ENCODE assay signal across 24 cellular contexts in the genomic region with DNA sequence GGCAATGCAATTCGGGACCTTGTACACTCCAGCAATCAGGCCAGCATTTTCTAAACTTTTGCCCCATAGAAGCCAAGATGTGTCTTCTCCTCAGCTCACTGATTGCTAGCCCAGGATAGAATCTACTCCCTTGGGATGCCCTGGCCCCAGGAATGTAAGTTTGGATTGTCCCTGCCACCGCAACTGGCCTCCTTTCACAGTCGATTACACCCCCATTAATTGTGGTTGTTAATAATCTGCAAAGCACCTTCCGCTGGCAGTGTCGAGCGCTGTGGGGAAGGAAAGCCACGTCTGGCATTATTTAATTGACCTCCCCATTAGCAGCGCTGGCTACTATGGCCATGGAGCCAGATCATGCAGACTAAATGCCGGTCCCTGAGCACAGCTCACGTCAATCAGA.
DNase-seq lines count a peak whose midpoint lies in the region; ATAC-seq, FAIRE-seq and TF ChIP-seq lines count a peak whose summit lies in the region.
"Had no signal": no experiment of that assay in that cellular context is flagged by ENCODE, and none has a peak within 500 bp of the region (broad histone marks: within the 10 kb centered on the region; RNA-seq: fewer than 3 reads in every experiment).

No MANE protein-coding gene starts in this region.

- H3K9me2 ChIP-seq in neural cell (ENCODE audit: insufficient read depth, low read length) = no peaks in the 10 kb centered on the region

- POLR2A ChIA-PET in HepG2 (lab: Yijun Ruan, JAX) = no interaction called here

- no peak for FAIRE-seq in HepG2 (lab: Jason Lieb, UNC)
- FAIRE-seq: A549, GM19239, H1 had no signal

- CTCF ChIA-PET in HepG2 (lab: Yijun Ruan, JAX; ENCODE audit: low intra/inter-chr PET ratio, low total read pairs) = no interaction called here

- in situ Hi-C loops in HepG2 (cut with HindIII; ENCODE audit: extremely low pct_ligation_motif_present, low pct_unique_long_range_greater_than_20kb) = no loop called here

- TF ChIP-seq EP300 in neural cell (conservative IDR thresholded peaks at IDR 0.05; ENCODE audit: poor library complexity, severe bottlenecking) (no peak), HepG2 (IDR thresholded peaks at IDR 0.05; ENCODE audit: low read depth in 2 of 2, low read length in 2 of 2) (no peak), HepG2 (CRISPR knock-in tag; IDR thresholded peaks at IDR 0.05; ENCODE audit: borderline replicate concordance) (no peak), gastroesophageal sphincter (IDR thresholded peaks at IDR 0.05) (no peak)

- peak; percentile 85 for DNase-seq in astrocyte of the hippocampus (ENCODE audit: low read depth, low spot score)
- DNase-seq in kidney glomerular epithelial cell (lab: John Stamatoyannopoulos, UW) = peak; percentile 10
- no peak for DNase-seq in HepG2 (ENCODE audit: low spot score)
- DNase-seq in NCI-H146 treated with DMSO at 0.1 percent for 48 hours (lab: John Stamatoyannopoulos, UW; ENCODE audit: unreplicated experiment) = no peak
- DNase-seq in HPDE6-E6E7 (ENCODE audit: extremely low spot score) = no peak
- DNase-seq: 8988T; ACHN; AML-193; BE2C; Calu3; CD4-positive, alpha-beta T cell; COR-L47; DMS53; DMS79 treated with DMSO at 0.1 percent for 48 hours; GF-D8; GM23248; H7; HCEC 1CT had no signal

- H3K36me3 ChIP-seq in neural cell (ENCODE audit: insufficient read depth, low read length) = no peaks in the 10 kb centered on the region
- no peaks in the 10 kb centered on the region for H3K36me3 ChIP-seq in HepG2 (replicated peaks in 1 of 2; ENCODE audit: control insufficient read depth in 1 of 2, insufficient read depth in 2 of 2, low read length in 2 of 2)
- no peaks in the 10 kb centered on the region for H3K36me3 ChIP-seq in gastroesophageal sphincter
- H3K36me3 ChIP-seq: BE2C; BLaER1 treated with 17β-estradiol and CSF1 and Interleukin-3, amounts not matched to agents 10 nM and 100 nM had no signal

- H3K4me2 ChIP-seq in neural cell (ENCODE audit: low read length) = no peak overlapping the region
- H3K4me2 ChIP-seq in HepG2 (ENCODE audit: low read depth, low read length) = no peak overlapping the region
- H3K4me2 ChIP-seq: A549; BLaER1 treated with 17β-estradiol and CSF1 and Interleukin-3, amounts not matched to agents 10 nM and 100 nM had no signal

- TF ChIP-seq CTCF in neural cell (IDR thresholded peaks at IDR 0.05; ENCODE audit: poor library complexity, severe bottlenecking) (no peak), HepG2 (CRISPR knock-in tag; IDR thresholded peaks at IDR 0.05) (no peak), gastroesophageal sphincter (IDR thresholded peaks at IDR 0.05) (no peak)

- no peak overlapping the region for H2AFZ ChIP-seq in neural cell (ENCODE audit: low read depth, low read length)
- H2AFZ ChIP-seq in HepG2 (ENCODE audit: low read length) = no peak overlapping the region
- H2AFZ ChIP-seq: GM23248 had no signal

- H3K79me2 ChIP-seq in neural cell (replicated peaks; ENCODE audit: insufficient read depth, low read length) = no peaks in the 10 kb centered on the region
- H3K79me2 ChIP-seq in HepG2 (ENCODE audit: insufficient read depth, low read length) = no peaks in the 10 kb centered on the region

- no peaks in the 10 kb centered on the region for H3F3A ChIP-seq in neural cell (ENCODE audit: insufficient read depth, low read length, poor library complexity, severe bottlenecking)

- WGBS in HepG2 (ENCODE audit: low lambda C conversion rate) = 12% methylated on average over 10 of the region's 10 CpGs
- WGBS in gastroesophageal sphincter (ENCODE audit: low coverage in 1 of 2), 2 donors = 82 to 85% methylated on average over 6 to 9 of the region's 10 CpGs

- H3K9me3 ChIP-seq in neural cell (ENCODE audit: low read length) (no peaks in the 10 kb centered on the region), HepG2 (ENCODE audit: low read length) (peaks cover 23% of the 10 kb centered on the region), gastroesophageal sphincter (no peaks in the 10 kb centered on the region)
- H3K9me3 ChIP-seq: A549; BE2C; BLaER1 treated with 17β-estradiol and CSF1 and Interleukin-3, amounts not matched to agents 10 nM and 100 nM had no signal

- H3K27me3 ChIP-seq in neural cell (ENCODE audit: insufficient read depth, low read depth, low read length) (no peaks in the 10 kb centered on the region), HepG2 (ENCODE audit: control insufficient read depth in 1 of 2, insufficient read depth in 2 of 2, low read length in 2 of 2) (no peaks in the 10 kb centered on the region), gastroesophageal sphincter (peaks cover 13% of the 10 kb centered on the region)
- H3K27me3 ChIP-seq: BE2C; BLaER1 treated with 17β-estradiol and CSF1 and Interleukin-3, amounts not matched to agents 10 nM and 100 nM had no signal

- intact Hi-C loops in HepG2 (cut with micrococcal nuclease; ENCODE audit: unreplicated experiment) = no loop called here

- no peak for TF ChIP-seq RAD21 in neural cell (conservative IDR thresholded peaks at IDR 0.05)
- TF ChIP-seq RAD21 in HepG2 (CRISPR knock-in tag; IDR thresholded peaks at IDR 0.05) = no peak

- no peak overlapping the region for H3K9ac ChIP-seq in neural cell (ENCODE audit: low read length)
- no peak overlapping the region for H3K9ac ChIP-seq in HepG2 (ENCODE audit: insufficient read depth, low read depth, low read length)
- H3K9ac ChIP-seq: BLaER1 treated with 17β-estradiol and CSF1 and Interleukin-3, amounts not matched to agents 10 nM and 100 nM; GM23248 had no signal

- peak overlapping the region; percentile 65 for H3K27ac ChIP-seq in neural cell (ENCODE audit: low read length)
- no peak overlapping the region for H3K27ac ChIP-seq in HepG2 (ENCODE audit: extremely low read length, insufficient read depth, low read length)
- H3K27ac ChIP-seq in gastroesophageal sphincter = no peak overlapping the region
- H3K27ac ChIP-seq: A549; BLaER1 treated with 17β-estradiol and CSF1 and Interleukin-3, amounts not matched to agents 10 nM and 100 nM; GM23248 had no signal

- no peaks in the 10 kb centered on the region for H4K20me1 ChIP-seq in neural cell (ENCODE audit: insufficient read depth)
- no peaks in the 10 kb centered on the region for H4K20me1 ChIP-seq in HepG2 (ENCODE audit: insufficient read depth, low read length)
- H4K20me1 ChIP-seq: BLaER1 treated with 17β-estradiol and CSF1 and Interleukin-3, amounts not matched to agents 10 nM and 100 nM had no signal

- BruUV-seq in HepG2 (replicated peaks; lab: Mats Ljungman, UMichigan) = no TSS peak

- TF ChIP-seq POLR2A in HepG2 (IDR thresholded peaks at IDR 0.05; ENCODE audit: insufficient read depth in 1 of 2, low read depth in 2 of 2, low read length in 2 of 2) (no peak), gastroesophageal sphincter (IDR thresholded peaks at IDR 0.05) (no peak)

- H3K4me3 ChIP-seq in neural cell (ENCODE audit: low read length) = no peak overlapping the region
- H3K4me3 ChIP-seq in HepG2 (replicated peaks in 1 of 3; ENCODE audit: insufficient read depth in 1 of 3, low read depth in 2 of 3, low read length in 3 of 3) = no peak overlapping the region
- H3K4me3 ChIP-seq in gastroesophageal sphincter = no peak overlapping the region
- H3K4me3 ChIP-seq: A549; BLaER1 treated with 17β-estradiol and CSF1 and Interleukin-3, amounts not matched to agents 10 nM and 100 nM; GM23248 had no signal

- ATAC-seq in HepG2 (no peak), gastroesophageal sphincter (no peak)
- ATAC-seq: A549 had no signal

- H3K4me1 ChIP-seq in HepG2 (ENCODE audit: insufficient read depth, low read length) (no peaks in the 10 kb centered on the region), gastroesophageal sphincter (no peaks in the 10 kb centered on the region)
- H3K4me1 ChIP-seq: A549; BE2C; BLaER1 treated with 17β-estradiol and CSF1 and Interleukin-3, amounts not matched to agents 10 nM and 100 nM had no signal

TF ChIP-seq in neural cell, 6 proteins besides CTCF, POLR2A, EP300 and RAD21 (continues in another document):
- no peak for TF ChIP-seq EZH2 (IDR thresholded peaks at IDR 0.05; ENCODE audit: borderline replicate concordance, insufficient read depth, low read length, poor library complexity, severe bottlenecking)
- TF ChIP-seq TAF1 (IDR thresholded peaks at IDR 0.05; ENCODE audit: low read depth) = no peak

TF ChIP-seq in HepG2, 621 proteins besides CTCF, POLR2A, EP300 and RAD21 (continues in another document):
- TF ChIP-seq, protein P1, sequence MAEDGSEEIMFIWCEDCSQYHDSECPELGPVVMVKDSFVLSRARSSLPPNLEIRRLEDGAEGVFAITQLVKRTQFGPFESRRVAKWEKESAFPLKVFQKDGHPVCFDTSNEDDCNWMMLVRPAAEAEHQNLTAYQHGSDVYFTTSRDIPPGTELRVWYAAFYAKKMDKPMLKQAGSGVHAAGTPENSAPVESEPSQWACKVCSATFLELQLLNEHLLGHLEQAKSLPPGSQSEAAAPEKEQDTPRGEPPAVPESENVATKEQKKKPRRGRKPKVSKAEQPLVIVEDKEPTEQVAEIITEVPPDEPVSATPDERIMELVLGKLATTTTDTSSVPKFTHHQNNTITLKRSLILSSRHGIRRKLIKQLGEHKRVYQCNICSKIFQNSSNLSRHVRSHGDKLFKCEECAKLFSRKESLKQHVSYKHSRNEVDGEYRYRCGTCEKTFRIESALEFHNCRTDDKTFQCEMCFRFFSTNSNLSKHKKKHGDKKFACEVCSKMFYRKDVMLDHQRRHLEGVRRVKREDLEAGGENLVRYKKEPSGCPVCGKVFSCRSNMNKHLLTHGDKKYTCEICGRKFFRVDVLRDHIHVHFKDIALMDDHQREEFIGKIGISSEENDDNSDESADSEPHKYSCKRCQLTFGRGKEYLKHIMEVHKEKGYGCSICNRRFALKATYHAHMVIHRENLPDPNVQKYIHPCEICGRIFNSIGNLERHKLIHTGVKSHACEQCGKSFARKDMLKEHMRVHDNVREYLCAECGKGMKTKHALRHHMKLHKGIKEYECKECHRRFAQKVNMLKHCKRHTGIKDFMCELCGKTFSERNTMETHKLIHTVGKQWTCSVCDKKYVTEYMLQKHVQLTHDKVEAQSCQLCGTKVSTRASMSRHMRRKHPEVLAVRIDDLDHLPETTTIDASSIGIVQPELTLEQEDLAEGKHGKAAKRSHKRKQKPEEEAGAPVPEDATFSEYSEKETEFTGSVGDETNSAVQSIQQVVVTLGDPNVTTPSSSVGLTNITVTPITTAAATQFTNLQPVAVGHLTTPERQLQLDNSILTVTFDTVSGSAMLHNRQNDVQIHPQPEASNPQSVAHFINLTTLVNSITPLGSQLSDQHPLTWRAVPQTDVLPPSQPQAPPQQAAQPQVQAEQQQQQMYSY (CRISPR knock-in tag; IDR thresholded peaks at IDR 0.05) = no peak
- TF ChIP-seq NFIB (CRISPR knock-in tag; IDR thresholded peaks at IDR 0.05; ENCODE audit: borderline replicate concordance) = no peak

Comparison
In these comparisons a context has a peak if more than half of its experiments do, and no peak if none do; other contexts are left out.
1. DNase-seq: peak in astrocyte of the hippocampus (single experiment) and kidney glomerular epithelial cell (single experiment); none in HepG2 (single experiment), NCI-H146 treated with DMSO at 0.1 percent for 48 hours (single experiment) and HPDE6-E6E7 (single experiment).